Comparison of ENCODE assay signal across 8 cellular contexts in genomic region chr7:30134523-30135270, GRCh38. TPM values are rescaled to one million over a fixed set of nuclear protein-coding genes. Genes with fewer than 3 reads are reported as not detected.
DNase-seq lines count a peak whose midpoint lies in the region; ATAC-seq and TF ChIP-seq lines count a peak whose summit lies in the region.

Gene MTURN, plus strand, starts transcription at chr7:30134986. Its CDS starts 151 bp downstream, at chr7:30135137.

- peak within 1 kb of the TSS; percentile 84 for H3K4me3 Mint-ChIP-seq in WTC11

- in situ Hi-C loops in mammary epithelial cell (cut with MboI; ENCODE audit: low sequenced_read_pairs in 2 of 2), result no loop called here

- H3K36me3 ChIP-seq in mammary epithelial cell (ENCODE audit: insufficient read depth, low read length), result no peaks in the 10 kb centered on the region
- no peaks in the 10 kb centered on the region for H3K36me3 ChIP-seq in skeletal muscle tissue (ENCODE audit: control insufficient read depth in 3 of 3, insufficient read depth in 3 of 3, low read length in 3 of 3)

- no TSS peak for BruUV-seq in mammary epithelial cell (replicated peaks; lab: Mats Ljungman, UMichigan)

- H3K4me2 ChIP-seq in mammary epithelial cell (ENCODE audit: insufficient read depth, low read depth, low read length), result peak within 1 kb of the TSS; percentile 90

- TF ChIP-seq CTCF in WTC11 (IDR thresholded peaks at IDR 0.05), result no peak
- no peak for TF ChIP-seq CTCF in mammary epithelial cell (conservative IDR thresholded peaks at IDR 0.05 in 1 of 2, IDR thresholded peaks at IDR 0.05 in 1 of 2; ENCODE audit: extremely low read depth in 1 of 2, insufficient read depth in 1 of 2, low read depth in 1 of 2, low read length in 2 of 2)

- under 1% methylated on average over 25 of the region's 98 CpGs for WGBS in mammary epithelial cell (ENCODE audit: low coverage, missing lambda C conversion rate)

- H3K27ac Mint-ChIP-seq in WTC11, result peak within 1 kb of the TSS; percentile 93

- H3K27me3 Mint-ChIP-seq in WTC11 (ENCODE audit: low read depth), result peaks cover 47% of the 10 kb centered on the region

- H3K27me3 ChIP-seq in mammary epithelial cell (ENCODE audit: insufficient read depth, low read length), result no peaks in the 10 kb centered on the region
- no peaks in the 10 kb centered on the region for H3K27me3 ChIP-seq in skeletal muscle tissue (ENCODE audit: control insufficient read depth in 3 of 3, insufficient read depth in 3 of 3, low read length in 3 of 3)

- POLR2A ChIA-PET in WTC11 (lab: Charles Lee), result interaction anchor here (0.6 kb wide), 1 partner anchor 21 kb away, joined by 4 read pairs; no protein-coding TSS in a partner anchor

- H3K9me3 Mint-ChIP-seq in WTC11, result no peaks in the 10 kb centered on the region

- CTCF ChIA-PET in WTC11 (lab: Charles Lee), result interaction anchor here (0.8 to 1.0 kb wide), 3 partner anchors 11 to 30 kb away, joined by 3 read pairs; no protein-coding TSS in a partner anchor
- CTCF ChIA-PET in mammary epithelial cell (lab: Charles Lee; ENCODE audit: low non-redundant PET), result no interaction called here

- H3K27ac ChIP-seq in mammary epithelial cell (ENCODE audit: insufficient read depth, low read depth, low read length) (peak within 1 kb of the TSS; percentile 66), skeletal muscle tissue (ENCODE audit: low read depth, low read length) (peak within 1 kb of the TSS; percentile 50)

- ATAC-seq in GM18858 (IDR thresholded peaks at IDR 0.05; ENCODE audit: unreplicated experiment) (peak; percentile 74), HG03095 (IDR thresholded peaks at IDR 0.05; ENCODE audit: unreplicated experiment) (peak; percentile 81), WTC11 (peak; percentile 79)

- H3K4me3 ChIP-seq in mammary epithelial cell (replicated peaks in 1 of 3; ENCODE audit: insufficient read depth in 1 of 3, low read depth in 2 of 3, low read length in 3 of 3) (peak within 1 kb of the TSS; percentile 57 to 74 (median 73)), skeletal muscle tissue (ENCODE audit: low read length in 3 of 3) (peak within 1 kb of the TSS; percentile 88 to 90 (median 90))

- DNase-seq in 8988T (peak; percentile 95), NCI-H2171 (lab: John Stamatoyannopoulos, UW) (peak; percentile 79), WTC11 (ENCODE audit: low spot score) (peak; percentile 95), mammary epithelial cell (peak; percentile 76), iPS-NIHi11 (ENCODE audit: low spot score) (peak; percentile 100)

- no peaks in the 10 kb centered on the region for H3K36me3 Mint-ChIP-seq in WTC11

- H3K9me3 ChIP-seq in mammary epithelial cell (replicated peaks; ENCODE audit: insufficient read depth, low read length) (no peaks in the 10 kb centered on the region), skeletal muscle tissue (ENCODE audit: control insufficient read depth in 3 of 3, low read length in 3 of 3) (no peaks in the 10 kb centered on the region)

- H3K9ac ChIP-seq in mammary epithelial cell (ENCODE audit: insufficient read depth, low read length), result peak within 1 kb of the TSS; percentile 69
- peak within 1 kb of the TSS; percentile 83 to 88 (median 88) for H3K9ac ChIP-seq in skeletal muscle tissue (ENCODE audit: low read depth in 1 of 3, low read length in 3 of 3)

- peaks cover 5% of the 10 kb centered on the region for H3K4me1 Mint-ChIP-seq in WTC11

- H3K4me1 ChIP-seq in mammary epithelial cell (ENCODE audit: insufficient read depth, low read length), result peaks cover 14% of the 10 kb centered on the region
- peaks cover 10 to 23% (median 14%) of the 10 kb centered on the region in 3 donors for H3K4me1 ChIP-seq in skeletal muscle tissue (ENCODE audit: control insufficient read depth in 3 of 3, insufficient read depth in 3 of 3, low read length in 3 of 3)

- H4K20me1 ChIP-seq in mammary epithelial cell (ENCODE audit: insufficient read depth, low read length), result no peaks in the 10 kb centered on the region

- intact Hi-C loops in mammary epithelial cell (cut with micrococcal nuclease), result loop anchor here (2.0 to 5.0 kb wide), 3 partner anchors 28 to 107 kb away; partner anchors contain the start of genes FKBP14 and PLEKHA8

- dilution Hi-C loops in mammary epithelial cell (cut with HindIII; ENCODE audit: low sequenced_read_pairs), result no loop called here

- peak within 1 kb of the TSS; percentile 91 for H2AFZ ChIP-seq in mammary epithelial cell (ENCODE audit: low read depth, low read length)

- H3K79me2 ChIP-seq in mammary epithelial cell (ENCODE audit: insufficient read depth, low read length), result peaks cover 9% of the 10 kb centered on the region

TF ChIP-seq in WTC11, 78 proteins besides CTCF, POLR2A, EP300 and RAD21 (continues in another document):
- TF ChIP-seq, protein P1, sequence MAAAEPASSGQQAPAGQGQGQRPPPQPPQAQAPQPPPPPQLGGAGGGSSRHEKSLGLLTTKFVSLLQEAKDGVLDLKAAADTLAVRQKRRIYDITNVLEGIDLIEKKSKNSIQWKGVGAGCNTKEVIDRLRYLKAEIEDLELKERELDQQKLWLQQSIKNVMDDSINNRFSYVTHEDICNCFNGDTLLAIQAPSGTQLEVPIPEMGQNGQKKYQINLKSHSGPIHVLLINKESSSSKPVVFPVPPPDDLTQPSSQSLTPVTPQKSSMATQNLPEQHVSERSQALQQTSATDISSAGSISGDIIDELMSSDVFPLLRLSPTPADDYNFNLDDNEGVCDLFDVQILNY (CRISPR knock-in tag; IDR thresholded peaks at IDR 0.05), result no peak
- no peak for TF ChIP-seq NFATC4 (CRISPR knock-in tag; IDR thresholded peaks at IDR 0.05)
- no peak for TF ChIP-seq ZNF671 (CRISPR knock-in tag; IDR thresholded peaks at IDR 0.05)
- no peak for TF ChIP-seq ZNF121 (CRISPR knock-in tag; IDR thresholded peaks at IDR 0.05)
- TF ChIP-seq, protein P2, sequence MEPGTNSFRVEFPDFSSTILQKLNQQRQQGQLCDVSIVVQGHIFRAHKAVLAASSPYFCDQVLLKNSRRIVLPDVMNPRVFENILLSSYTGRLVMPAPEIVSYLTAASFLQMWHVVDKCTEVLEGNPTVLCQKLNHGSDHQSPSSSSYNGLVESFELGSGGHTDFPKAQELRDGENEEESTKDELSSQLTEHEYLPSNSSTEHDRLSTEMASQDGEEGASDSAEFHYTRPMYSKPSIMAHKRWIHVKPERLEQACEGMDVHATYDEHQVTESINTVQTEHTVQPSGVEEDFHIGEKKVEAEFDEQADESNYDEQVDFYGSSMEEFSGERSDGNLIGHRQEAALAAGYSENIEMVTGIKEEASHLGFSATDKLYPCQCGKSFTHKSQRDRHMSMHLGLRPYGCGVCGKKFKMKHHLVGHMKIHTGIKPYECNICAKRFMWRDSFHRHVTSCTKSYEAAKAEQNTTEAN (CRISPR knock-in tag; IDR thresholded peaks at IDR 0.05), result no peak
- TF ChIP-seq PRRX2 (CRISPR knock-in tag; IDR thresholded peaks at IDR 0.05), result no peak
- no peak for TF ChIP-seq ATF1 (CRISPR knock-in tag; IDR thresholded peaks at IDR 0.05)
- 0 out of 2 replicates have a peak, but pooled peaks have one; percentile 62 for TF ChIP-seq TP53 (CRISPR knock-in tag; IDR thresholded peaks at IDR 0.05)
- no peak for TF ChIP-seq ZNF423 (CRISPR knock-in tag; IDR thresholded peaks at IDR 0.05)
- no peak for TF ChIP-seq RELA (CRISPR knock-in tag; IDR thresholded peaks at IDR 0.05; ENCODE audit: borderline replicate concordance)
- TF ChIP-seq, protein P3, sequence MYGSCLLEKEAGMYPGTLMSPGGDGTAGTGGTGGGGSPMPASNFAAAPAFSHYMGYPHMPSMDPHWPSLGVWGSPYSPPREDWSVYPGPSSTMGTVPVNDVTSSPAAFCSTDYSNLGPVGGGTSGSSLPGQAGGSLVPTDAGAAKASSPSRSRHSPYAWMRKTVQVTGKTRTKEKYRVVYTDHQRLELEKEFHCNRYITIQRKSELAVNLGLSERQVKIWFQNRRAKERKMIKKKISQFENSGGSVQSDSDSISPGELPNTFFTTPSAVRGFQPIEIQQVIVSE (CRISPR knock-in tag; IDR thresholded peaks at IDR 0.05; ENCODE audit: borderline replicate concordance), result no peak
- TF ChIP-seq, protein P4, sequence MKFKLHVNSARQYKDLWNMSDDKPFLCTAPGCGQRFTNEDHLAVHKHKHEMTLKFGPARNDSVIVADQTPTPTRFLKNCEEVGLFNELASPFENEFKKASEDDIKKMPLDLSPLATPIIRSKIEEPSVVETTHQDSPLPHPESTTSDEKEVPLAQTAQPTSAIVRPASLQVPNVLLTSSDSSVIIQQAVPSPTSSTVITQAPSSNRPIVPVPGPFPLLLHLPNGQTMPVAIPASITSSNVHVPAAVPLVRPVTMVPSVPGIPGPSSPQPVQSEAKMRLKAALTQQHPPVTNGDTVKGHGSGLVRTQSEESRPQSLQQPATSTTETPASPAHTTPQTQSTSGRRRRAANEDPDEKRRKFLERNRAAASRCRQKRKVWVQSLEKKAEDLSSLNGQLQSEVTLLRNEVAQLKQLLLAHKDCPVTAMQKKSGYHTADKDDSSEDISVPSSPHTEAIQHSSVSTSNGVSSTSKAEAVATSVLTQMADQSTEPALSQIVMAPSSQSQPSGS (CRISPR knock-in tag; IDR thresholded peaks at IDR 0.05; ENCODE audit: borderline replicate concordance, low read depth), result no peak
- TF ChIP-seq, protein P5, sequence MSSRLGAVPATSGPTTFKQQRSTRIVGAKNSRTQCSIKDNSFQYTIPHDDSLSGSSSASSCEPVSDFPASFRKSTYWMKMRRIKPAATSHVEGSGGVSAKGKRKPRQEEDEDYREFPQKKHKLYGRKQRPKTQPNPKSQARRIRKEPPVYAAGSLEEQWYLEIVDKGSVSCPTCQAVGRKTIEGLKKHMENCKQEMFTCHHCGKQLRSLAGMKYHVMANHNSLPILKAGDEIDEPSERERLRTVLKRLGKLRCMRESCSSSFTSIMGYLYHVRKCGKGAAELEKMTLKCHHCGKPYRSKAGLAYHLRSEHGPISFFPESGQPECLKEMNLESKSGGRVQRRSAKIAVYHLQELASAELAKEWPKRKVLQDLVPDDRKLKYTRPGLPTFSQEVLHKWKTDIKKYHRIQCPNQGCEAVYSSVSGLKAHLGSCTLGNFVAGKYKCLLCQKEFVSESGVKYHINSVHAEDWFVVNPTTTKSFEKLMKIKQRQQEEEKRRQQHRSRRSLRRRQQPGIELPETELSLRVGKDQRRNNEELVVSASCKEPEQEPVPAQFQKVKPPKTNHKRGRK (CRISPR knock-in tag; IDR thresholded peaks at IDR 0.05; ENCODE audit: borderline replicate concordance), result no peak
- TF ChIP-seq ETV6 (CRISPR knock-in tag; IDR thresholded peaks at IDR 0.05), result no peak

RNA-seq across cellular contexts. Expression of gene MTURN, which starts in this region (rescaled TPM):
- total RNA-seq in WTC11 (2021) (5.0 to 6.4 TPM (median 5.4 TPM) in 3 replicates), mammary epithelial cell (10 to 100 TPM in 1 of 2 donors, 1 to 10 TPM in 1; 9.7 to 15.5 TPM), skeletal muscle tissue (74.6 TPM)
- polyA plus RNA-seq in mammary epithelial cell, result 5.2 TPM
- 7.6 TPM for polyA minus RNA-seq in mammary epithelial cell

Comparison
In these comparisons a context has a peak if more than half of its experiments do, and no peak if none do; other contexts are left out.
1. Peak in every context shown above with its lines: DNase-seq, ATAC-seq, H3K4me3 ChIP-seq and H3K27ac ChIP-seq.